ENCODE assay signal across 22 cellular contexts in genomic region chr22:22902247-22902962, GRCh38. TPM values are rescaled to one million over a fixed set of nuclear protein-coding genes. Genes with fewer than 3 reads are reported as not detected.
DNase-seq lines count a peak whose midpoint lies in the region; ATAC-seq and TF ChIP-seq lines count a peak whose summit lies in the region.
"Had no signal": no experiment of that assay in that cellular context is flagged by ENCODE, and none has a peak within 500 bp of the region (broad histone marks: within the 10 kb centered on the region; RNA-seq: fewer than 3 reads in every experiment).

No MANE protein-coding gene starts in this region.

- no CpG with 5 or more reads among the region's 8 CpGs for whole genome bisulfite sequencing in neuronal stem cell (ENCODE audit: extremely low coverage in 2 of 2, insufficient read length in 2 of 2, insufficient replicate concordance in 1 of 2), 2 donors
- WGBS in gastroesophageal sphincter (ENCODE audit: low coverage in 1 of 2), 2 donors, result 78 to 80% methylated on average over 3 of the region's 8 CpGs

- no peak overlapping the region; a peak in 1 of 20 replicates for H3K4me3 ChIP-seq in BLaER1 treated with 17β-estradiol and CSF1 and Interleukin-3, amounts not matched to agents 10 nM and 100 nM
- peak overlapping the region in 1 of 2 donors; percentile 11 for H3K4me3 ChIP-seq in neuronal stem cell (ENCODE audit: low read length in 2 of 2)
- no peak overlapping the region for H3K4me3 ChIP-seq in breast epithelium
- no peak overlapping the region for H3K4me3 ChIP-seq in gastroesophageal sphincter
- H3K4me3 ChIP-seq: HAP-1, left lung, sigmoid colon, upper lobe of left lung had no signal

- H3K79me1 ChIP-seq in neuronal stem cell (ENCODE audit: low read depth, low read length), result no peaks in the 10 kb centered on the region

- no peak overlapping the region for H2AFZ ChIP-seq in neuronal stem cell (ENCODE audit: low read length)

- H3K4me1 ChIP-seq in BLaER1 treated with 17β-estradiol and CSF1 and Interleukin-3, amounts not matched to agents 10 nM and 100 nM, result peaks cover 41 to 85% (median 77%) of the 10 kb centered on the region in 10 experiments
- H3K4me1 ChIP-seq in neuronal stem cell (ENCODE audit: control insufficient read depth in 2 of 2, insufficient read depth in 1 of 2, low read depth in 1 of 2, low read length in 2 of 2), result no peaks in the 10 kb centered on the region
- H3K4me1 ChIP-seq in breast epithelium, result no peaks in the 10 kb centered on the region
- peaks cover 0 to 6% (median 0%) of the 10 kb centered on the region in 3 donors for H3K4me1 ChIP-seq in gastroesophageal sphincter
- H3K4me1 ChIP-seq: HAP-1, left lung, sigmoid colon, upper lobe of left lung had no signal

- 0 out of 22 replicates have a peak, but pooled peaks cover 0 to 7% (median 0%) of the 10 kb centered on the region in 11 experiments for H3K27me3 ChIP-seq in BLaER1 treated with 17β-estradiol and CSF1 and Interleukin-3, amounts not matched to agents 10 nM and 100 nM
- peaks cover 0 to 9% (median 2%) of the 10 kb centered on the region in 3 experiments for H3K27me3 ChIP-seq in neuronal stem cell (ENCODE audit: control insufficient read depth in 3 of 3, insufficient read depth in 3 of 3, low read depth in 1 of 3, low read length in 3 of 3)
- peaks cover 0 to 3% of the 10 kb centered on the region in 2 donors for H3K27me3 ChIP-seq in breast epithelium
- H3K27me3 ChIP-seq in gastroesophageal sphincter, result peaks cover 5% of the 10 kb centered on the region
- H3K27me3 ChIP-seq: left lung, sigmoid colon, upper lobe of left lung had no signal

- TF ChIP-seq POLR2A in breast epithelium (IDR thresholded peaks at IDR 0.05) (no peak), gastroesophageal sphincter (IDR thresholded peaks at IDR 0.05) (no peak)

- no peak overlapping the region for H2BK15ac ChIP-seq in neuronal stem cell (ENCODE audit: low read length)

- H3K4ac ChIP-seq in neuronal stem cell (ENCODE audit: low read length), result no peak overlapping the region

- no peaks in the 10 kb centered on the region for H3K9me3 ChIP-seq in BLaER1 treated with 17β-estradiol and CSF1 and Interleukin-3, amounts not matched to agents 10 nM and 100 nM (replicated peaks in 1 of 11)
- no peaks in the 10 kb centered on the region for H3K9me3 ChIP-seq in neuronal stem cell (replicated peaks in 1 of 2; ENCODE audit: control insufficient read depth in 2 of 2, insufficient read depth in 1 of 2, low read depth in 1 of 2, low read length in 2 of 2)
- no peaks in the 10 kb centered on the region for H3K9me3 ChIP-seq in breast epithelium
- H3K9me3 ChIP-seq in gastroesophageal sphincter, result no peaks in the 10 kb centered on the region
- H3K9me3 ChIP-seq: HAP-1, left lung, sigmoid colon, upper lobe of left lung had no signal

- H4K91ac ChIP-seq in neuronal stem cell (ENCODE audit: low read depth, low read length, poor library complexity), result no peak overlapping the region

- peak overlapping the region in 4 of 11 experiments; percentile 14 to 43 (median 33); a peak in 7 of 22 replicates for H3K9ac ChIP-seq in BLaER1 treated with 17β-estradiol and CSF1 and Interleukin-3, amounts not matched to agents 10 nM and 100 nM
- no peak overlapping the region for H3K9ac ChIP-seq in neuronal stem cell (ENCODE audit: low read depth, low read length, poor library complexity)

- peaks cover 0 to 9% (median 0%) of the 10 kb centered on the region in 11 experiments; a peak in 1 of 22 replicates for H3K36me3 ChIP-seq in BLaER1 treated with 17β-estradiol and CSF1 and Interleukin-3, amounts not matched to agents 10 nM and 100 nM
- H3K36me3 ChIP-seq in neuronal stem cell (replicated peaks in 1 of 2; ENCODE audit: control insufficient read depth in 2 of 2, insufficient read depth in 2 of 2, low read length in 2 of 2) (no peaks in the 10 kb centered on the region), breast epithelium (no peaks in the 10 kb centered on the region), gastroesophageal sphincter (no peaks in the 10 kb centered on the region)
- H3K36me3 ChIP-seq: HAP-1, left lung, sigmoid colon, upper lobe of left lung had no signal

- no peak overlapping the region for H2BK5ac ChIP-seq in neuronal stem cell (ENCODE audit: low read length)

- H3K27ac ChIP-seq in BLaER1 treated with 17β-estradiol and CSF1 and Interleukin-3, amounts not matched to agents 10 nM and 100 nM, result peak overlapping the region in 6 of 11 experiments; percentile 5 to 71 (median 35); a peak in 12 of 22 replicates
- no peak overlapping the region for H3K27ac ChIP-seq in neuronal stem cell (replicated peaks; ENCODE audit: low read length)
- H3K27ac ChIP-seq in breast epithelium, result no peak overlapping the region
- H3K27ac ChIP-seq in gastroesophageal sphincter, result no peak overlapping the region
- H3K27ac ChIP-seq: HL-60, left lung, sigmoid colon, upper lobe of left lung had no signal

- H3K14ac ChIP-seq in neuronal stem cell (ENCODE audit: low read length), result no peak overlapping the region

- H2AK5ac ChIP-seq in neuronal stem cell (ENCODE audit: low read depth, low read length), result no peak overlapping the region

- intact Hi-C loops in breast epithelium (cut with DNase I; ENCODE audit: low total_unique reads), result no loop called here

- DNase-seq in NAMALWA (ENCODE audit: low spot score) (peak; percentile 34), amniotic epithelial cell (ENCODE audit: low read depth) (peak; percentile 4), neuronal stem cell (ENCODE audit: low spot score) (no peak), breast epithelium (ENCODE audit: low spot score in 2 of 2) (no peak), NCI-H226 (no peak)
- DNase-seq: activated CD8-positive, alpha-beta T cell treated with anti-CD3 and anti-CD28 coated beads, Interleukin-2, amount 10 ng/mL, durations not matched to agents 7 days and 5 days; activated gamma-delta T cell; GDM1; NCI-H1105 treated with DMSO at 0.1 percent for 48 hours; NCI-H2029 treated with DMSO at 0.1 percent for 48 hours; NCI-H2227 treated with DMSO at 0.1 percent for 48 hours; NCI-H748 treated with DMSO at 0.1 percent for 48 hours; OCI-M1; sigmoid colon; stimulated activated CD8-positive, alpha-beta memory T cell treated with anti-CD3 and anti-CD28 coated beads, Interleukin-4, amount 100 ng/mL, for 48 hours; upper lobe of left lung had no signal

- H4K20me1 ChIP-seq in BLaER1 treated with 17β-estradiol and CSF1 and Interleukin-3, amounts not matched to agents 10 nM and 100 nM, result peaks cover 0 to 33% (median 0%) of the 10 kb centered on the region in 11 experiments; a peak in 5 of 22 replicates

- no peak for TF ChIP-seq CTCF in breast epithelium (IDR thresholded peaks at IDR 0.05)
- no peak for TF ChIP-seq CTCF in gastroesophageal sphincter (IDR thresholded peaks at IDR 0.05)

- peak overlapping the region; percentile 31 for H2BK12ac ChIP-seq in neuronal stem cell (ENCODE audit: low read length)

- H2BK120ac ChIP-seq in neuronal stem cell (ENCODE audit: low read depth, low read length), result no peak overlapping the region

- TF ChIP-seq EP300 in gastroesophageal sphincter (IDR thresholded peaks at IDR 0.05), result no peak

- no peak for ATAC-seq in HG03280 (IDR thresholded peaks at IDR 0.05; ENCODE audit: unreplicated experiment)
- ATAC-seq in gastroesophageal sphincter, result no peak
- ATAC-seq: activated CD8-positive, alpha-beta T cell treated with anti-CD3 and anti-CD28 coated beads, Interleukin-2, amount 10 ng/mL, durations not matched to agents 7 days and 5 days; left lung had no signal

- no peak overlapping the region for H3K18ac ChIP-seq in neuronal stem cell (ENCODE audit: low read length)

- H4K8ac ChIP-seq in neuronal stem cell (ENCODE audit: low read depth, low read length), result no peak overlapping the region

- peak overlapping the region; percentile 36 to 75 (median 69) for H3K4me2 ChIP-seq in BLaER1 treated with 17β-estradiol and CSF1 and Interleukin-3, amounts not matched to agents 10 nM and 100 nM
- H3K4me2 ChIP-seq in neuronal stem cell (ENCODE audit: insufficient read depth, low read length, poor library complexity, severe bottlenecking), result no peak overlapping the region

- H3K23ac ChIP-seq in neuronal stem cell (ENCODE audit: low read depth, low read length, poor library complexity), result peak overlapping the region; percentile 81

RNA-seq across cellular contexts. Expression of gene IGLL5, which starts 14.8 kb away (rescaled TPM):
- polyA plus RNA-seq in neuronal stem cell (2013, experiment 1 of 2), result not detected
- polyA plus RNA-seq in neuronal stem cell (2013, experiment 2 of 2), result not detected
- 10 to 100 TPM in 2 of 3 donors, not detected in 1; 11.1 to 41.3 TPM for total RNA-seq in breast epithelium
- total RNA-seq in gastroesophageal sphincter, result 1 to 10 TPM in 1 of 4 donors, not detected in 3; 4.1 TPM
- total RNA-seq: activated CD8-positive, alpha-beta T cell treated with anti-CD3 and anti-CD28 coated beads, Interleukin-2, amount 10 ng/mL, durations not matched to agents 7 days and 5 days had no signal

Comparison
In these comparisons a context has a peak if more than half of its experiments do, and no peak if none do; other contexts are left out.
1. H3K27ac ChIP-seq: peak in BLaER1 treated with 17β-estradiol and CSF1 and Interleukin-3, amounts not matched to agents 10 nM and 100 nM (6 of 11); none in neuronal stem cell (single experiment), breast epithelium (0 of 2) and gastroesophageal sphincter (0 of 4).
2. DNase-seq: peak in NAMALWA (single experiment) and amniotic epithelial cell (single experiment); none in neuronal stem cell (single experiment), breast epithelium (0 of 2) and NCI-H226 (single experiment).